8 cellular contexts compared by ENCODE assay signal in the genomic region with DNA sequence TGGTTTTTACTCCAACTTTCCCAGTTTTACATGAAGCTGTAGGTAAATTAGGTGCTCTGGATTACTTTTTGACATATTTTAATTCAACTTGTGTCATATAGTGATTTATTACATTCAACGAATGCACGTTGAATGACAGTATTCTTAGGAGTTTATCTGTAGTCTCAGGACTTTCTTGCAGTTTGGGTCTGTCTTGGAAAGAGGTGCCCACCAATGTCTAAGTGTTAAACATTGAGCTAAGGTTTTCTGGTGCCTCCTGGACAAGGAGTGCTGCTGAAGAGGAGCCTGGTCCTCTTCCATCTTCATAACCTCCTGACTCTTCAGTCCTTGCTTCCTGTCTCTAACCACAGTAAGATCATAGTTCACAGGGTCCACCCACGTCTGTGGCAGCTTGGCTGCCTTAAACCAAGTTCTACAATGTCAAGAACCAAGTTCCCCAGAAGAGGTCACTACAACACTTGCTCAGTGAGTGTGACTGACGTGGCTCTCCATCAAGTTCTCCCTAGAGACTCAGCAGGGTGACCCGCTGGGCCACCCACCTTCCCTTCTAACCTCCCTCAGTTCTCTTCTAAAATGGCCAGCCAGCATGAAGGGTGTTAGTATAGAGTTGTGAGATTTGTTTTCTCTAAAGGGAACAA.
DNase-seq lines count a peak whose midpoint lies in the region; ATAC-seq lines count a peak whose summit lies in the region.

No MANE protein-coding gene starts in this region.

- H3K36me3 ChIP-seq in adipocyte (ENCODE audit: control insufficient read depth, insufficient read depth, low read length, severe bottlenecking): no peaks in the 10 kb centered on the region

- ATAC-seq in GM21619 (IDR thresholded peaks at IDR 0.05; ENCODE audit: unreplicated experiment): peak; percentile 99

- H3K4me1 ChIP-seq in adipocyte (ENCODE audit: control insufficient read depth, insufficient read depth, low read length): no peaks in the 10 kb centered on the region

- peaks cover 31% of the 10 kb centered on the region for H3K27me3 ChIP-seq in adipocyte (replicated peaks; ENCODE audit: control insufficient read depth, insufficient read depth, low read length)

- no peak overlapping the region for H3K4me3 ChIP-seq in adipocyte (ENCODE audit: low read length)

- no peak overlapping the region for H3K9ac ChIP-seq in adipocyte (ENCODE audit: low read length)

- DNase-seq in NCI-H2081 (lab: John Stamatoyannopoulos, UW): peak; percentile 6 to 52
- no peak for DNase-seq in NCI-H2081 treated with DMSO at 0.1 percent for 48 hours (lab: John Stamatoyannopoulos, UW)
- peak; percentile 23 for DNase-seq in HS-5 (ENCODE audit: low read depth)
- DNase-seq in OCI-M1 (lab: John Stamatoyannopoulos, UW): peak; percentile 78
- peak; percentile 32 for DNase-seq in adipocyte (ENCODE audit: low read depth)
- peak; percentile 50 for DNase-seq in kidney glomerular epithelial cell (lab: John Stamatoyannopoulos, UW)
- peak; percentile 12 to 18 for DNase-seq in stimulated activated CD8-positive, alpha-beta memory T cell treated with anti-CD3 and anti-CD28 coated beads, Interleukin-7, amount 100 ng/mL, for 4 hours (ENCODE audit: low read depth in 2 of 2)

- no peaks in the 10 kb centered on the region for H3K9me3 ChIP-seq in adipocyte (ENCODE audit: control insufficient read depth, low read length)
